ENCODE assay signal across 7 cellular contexts in the genomic region with DNA sequence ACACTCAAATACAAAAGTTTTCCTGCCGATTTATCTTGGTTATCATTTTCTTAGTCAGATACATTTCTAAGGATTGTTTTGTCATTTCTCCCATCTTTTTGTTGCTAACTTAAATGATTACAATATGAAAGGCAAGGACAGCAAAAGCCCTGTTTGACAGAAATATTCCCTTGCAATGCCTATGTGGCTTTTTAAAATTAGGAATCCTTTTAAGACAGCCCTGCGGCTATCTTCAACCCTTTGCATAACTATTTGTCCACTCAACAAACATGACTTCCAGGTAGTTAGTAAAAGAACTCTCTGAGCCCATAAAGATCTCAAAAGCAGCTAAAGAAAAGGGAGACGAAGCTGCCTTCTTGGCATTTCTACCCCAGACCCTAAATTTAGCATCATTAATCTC.
"Had no signal": no experiment of that assay in that cellular context is flagged by ENCODE, and none has a peak within 500 bp of the region (broad histone marks: within the 10 kb centered on the region; RNA-seq: fewer than 3 reads in every experiment).

No MANE protein-coding gene starts in this region.

- FAIRE-seq: HepG2, HTR-8/SVneo, K562 had no signal

- H3K27ac ChIP-seq: HL-60 had no signal

- H3K4me3 ChIP-seq: K562 had no signal

- DNase-seq: IMR-90, KBM-7, KG1 had no signal
